Comparison of ENCODE assay signal across 18 cellular contexts in the genomic region with DNA sequence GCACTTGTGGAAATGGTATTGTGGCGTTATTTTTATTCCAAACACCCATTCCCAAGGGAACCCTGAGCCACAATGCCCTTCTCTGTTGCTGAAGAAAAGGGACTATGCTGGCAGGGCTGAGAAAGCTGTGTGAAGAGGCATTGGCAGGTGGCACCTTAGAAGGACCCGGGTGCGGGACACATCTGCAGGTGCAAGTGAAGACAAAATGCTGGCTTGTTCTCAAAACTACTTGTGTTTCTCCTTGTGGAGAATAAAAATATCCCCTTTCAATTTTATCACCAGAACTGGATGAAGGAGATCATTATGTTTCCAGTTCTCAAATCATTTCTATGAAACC.
"Had no signal": no experiment of that assay in that cellular context is flagged by ENCODE, and none has a peak within 500 bp of the region (broad histone marks: within the 10 kb centered on the region; RNA-seq: fewer than 3 reads in every experiment).

No MANE protein-coding gene starts in this region.

- DNase-seq: activated CD4-positive, alpha-beta T cell treated with anti-CD3 and anti-CD28 coated beads, Interleukin-2, amount 50 U/mL, for 4 hours; activated effector memory CD4-positive, alpha-beta T cell treated with anti-CD3 and anti-CD28 coated beads, Interleukin-2, amount 50 U/mL, for 16 hours; activated T-cell treated with anti-CD3 and anti-CD28 coated beads, Interleukin-2, amount 50 U/mL, for 4 hours; amniotic stem cell; endodermal cell; erythroblast; immature natural killer cell; left colon; mammary epithelial cell; natural killer cell; occipital lobe; psoas muscle; stimulated activated naive CD4-positive, alpha-beta T cell treated with Interleukin-2 at 50 U/mL for 16 hours had no signal

- H3K4me3 ChIP-seq: mucosa of descending colon, psoas muscle, upper lobe of left lung had no signal

- H3K27ac ChIP-seq: psoas muscle, upper lobe of left lung had no signal

- ATAC-seq: activated CD4-positive, CD25-positive, alpha-beta regulatory T cell treated with anti-CD3 and anti-CD28 coated beads, Interleukin-2, amount 50 U/mL, for 24 hours; activated naive CD4-positive, alpha-beta T cell treated with anti-CD3 and anti-CD28 coated beads, Interleukin-2, amount 50 U/mL, for 72 hours; activated T-cell treated with anti-CD3 and anti-CD28 coated beads, Interleukin-2, amount 50 U/mL, for 4 hours; left colon; mucosa of descending colon; natural killer cell; sciatic nerve had no signal

- H3K36me3 ChIP-seq: upper lobe of left lung had no signal

- H3K27me3 ChIP-seq: upper lobe of left lung had no signal

- H3K9me3 ChIP-seq: mucosa of descending colon, psoas muscle, upper lobe of left lung had no signal

- H3K4me1 ChIP-seq: upper lobe of left lung had no signal
